In genomic region chr2:127453013-127453391, GRCh38 we compare ENCODE assay signal across 15 cellular contexts. TPM values are rescaled to one million over a fixed set of nuclear protein-coding genes. Genes with fewer than 3 reads are reported as not detected.
"Had no signal": no experiment of that assay in that cellular context is flagged by ENCODE, and none has a peak within 500 bp of the region (broad histone marks: within the 10 kb centered on the region; RNA-seq: fewer than 3 reads in every experiment).

No MANE protein-coding gene starts in this region.

- H3K9ac ChIP-seq: KMS-11 had no signal

- H3K27ac ChIP-seq: HL-60, KMS-11, RWPE1, SJCRH30 had no signal

- H3K4me2 ChIP-seq: KMS-11 had no signal

- H3K9me3 ChIP-seq: SJCRH30 had no signal

- H3K4me3 ChIP-seq: SJCRH30 had no signal

- H3K36me3 ChIP-seq: SJCRH30 had no signal

- DNase-seq: MM.1S, NCI-H1092 treated with DMSO at 0.1 percent for 48 hours, NCI-H1436, NCI-H187, NCI-H2029, NCI-H2081 treated with DMSO at 0.1 percent for 48 hours, NCI-H2171, NCI-H226, NCI-H510A, NCI-H524 treated with DMSO at 0.1 percent for 48 hours, NCI-H774 had no signal

- H3K27me3 ChIP-seq: SJCRH30 had no signal

RNA-seq across cellular contexts. Expression of gene PROC, which starts 34.8 kb away (rescaled TPM):
- total RNA-seq: SJCRH30 had no signal
